12 cellular contexts compared by ENCODE assay signal in genomic region chr7:27917774-27918314, GRCh38.
DNase-seq lines count a peak whose midpoint lies in the region; ATAC-seq, FAIRE-seq and TF ChIP-seq lines count a peak whose summit lies in the region.
"Had no signal": no experiment of that assay in that cellular context is flagged by ENCODE, and none has a peak within 500 bp of the region (broad histone marks: within the 10 kb centered on the region; RNA-seq: fewer than 3 reads in every experiment).

No MANE protein-coding gene starts in this region.

- H3K4me3 Mint-ChIP-seq in activated CD4-positive, alpha-beta memory T cell treated with anti-CD3 and anti-CD28 coated beads, Interleukin-2, amount 10 ng/mL, durations not matched to agents 7 days and 5 days: no peak overlapping the region
- H3K4me3 Mint-ChIP-seq: immature natural killer cell; stimulated activated naive CD8-positive, alpha-beta T cell treated with anti-CD3 and anti-CD28 coated beads, Interleukin-15, Interleukin-2, amounts not matched to agents 100 ng/mL and 50 ng/mL, for 24 hours; T-helper 1 cell treated with Interleukin-12 subunit alpha and Interleukin-12 subunit beta and Interleukin-4 antibody, amounts not matched to agents 30 μg/mL and 1 μg/mL, for 36 hours had no signal

- H3K4me1 ChIP-seq in OCI-LY1 (ENCODE audit: insufficient read depth, low read length, severe bottlenecking): peaks cover 75% of the 10 kb centered on the region

- H3F3A ChIP-seq in OCI-LY1 (ENCODE audit: insufficient read depth, low read length): no peaks in the 10 kb centered on the region

- peak overlapping the region; percentile 23 for H3K9ac ChIP-seq in OCI-LY1 (ENCODE audit: low read length)
- H3K9ac ChIP-seq: KMS-11 had no signal

- DNase-seq in DMS79 treated with DMSO at 0.1 percent for 48 hours (lab: John Stamatoyannopoulos, UW) (peak; percentile 82), bronchial epithelial cell (ENCODE audit: low read depth) (peak; percentile 82), myocyte (ENCODE audit: low read depth) (peak; percentile 30), mesenteric fat pad (ENCODE audit: low spot score) (no peak), LoVo (ENCODE audit: low spot score) (no peak)
- no peak for DNase-seq in activated CD4-positive, alpha-beta memory T cell treated with anti-CD3 and anti-CD28 coated beads, Interleukin-2, amount 10 ng/mL, durations not matched to agents 7 days and 5 days
- DNase-seq: immature natural killer cell had no signal

- H3K27me3 Mint-ChIP-seq in activated CD4-positive, alpha-beta memory T cell treated with anti-CD3 and anti-CD28 coated beads, Interleukin-2, amount 10 ng/mL, durations not matched to agents 7 days and 5 days: no peaks in the 10 kb centered on the region
- H3K27me3 Mint-ChIP-seq: stimulated activated naive CD8-positive, alpha-beta T cell treated with anti-CD3 and anti-CD28 coated beads, Interleukin-15, Interleukin-2, amounts not matched to agents 100 ng/mL and 50 ng/mL, for 24 hours had no signal

- no peaks in the 10 kb centered on the region for H3K36me3 Mint-ChIP-seq in activated CD4-positive, alpha-beta memory T cell treated with anti-CD3 and anti-CD28 coated beads, Interleukin-2, amount 10 ng/mL, durations not matched to agents 7 days and 5 days (ENCODE audit: low read depth)

- TF ChIP-seq CTCF in OCI-LY1 (IDR thresholded peaks at IDR 0.05; ENCODE audit: low read length) (no peak), bronchial epithelial cell (IDR thresholded peaks at IDR 0.05; ENCODE audit: insufficient read depth, low read length, severe bottlenecking) (no peak)

- FAIRE-seq in bronchial epithelial cell (lab: Jason Lieb, UNC): no peak

- H3K9me3 Mint-ChIP-seq in activated CD4-positive, alpha-beta memory T cell treated with anti-CD3 and anti-CD28 coated beads, Interleukin-2, amount 10 ng/mL, durations not matched to agents 7 days and 5 days: no peaks in the 10 kb centered on the region
- H3K9me3 Mint-ChIP-seq: immature natural killer cell; stimulated activated naive CD8-positive, alpha-beta T cell treated with anti-CD3 and anti-CD28 coated beads, Interleukin-15, Interleukin-2, amounts not matched to agents 100 ng/mL and 50 ng/mL, for 24 hours; T-helper 1 cell treated with Interleukin-12 subunit alpha and Interleukin-12 subunit beta and Interleukin-4 antibody, amounts not matched to agents 30 μg/mL and 1 μg/mL, for 36 hours had no signal

- no peak overlapping the region for H3K27ac Mint-ChIP-seq in activated CD4-positive, alpha-beta memory T cell treated with anti-CD3 and anti-CD28 coated beads, Interleukin-2, amount 10 ng/mL, durations not matched to agents 7 days and 5 days
- H3K27ac Mint-ChIP-seq: stimulated activated naive CD8-positive, alpha-beta T cell treated with anti-CD3 and anti-CD28 coated beads, Interleukin-15, Interleukin-2, amounts not matched to agents 100 ng/mL and 50 ng/mL, for 24 hours; T-helper 1 cell treated with Interleukin-12 subunit alpha and Interleukin-12 subunit beta and Interleukin-4 antibody, amounts not matched to agents 30 μg/mL and 1 μg/mL, for 36 hours had no signal

- peak overlapping the region; percentile 24; the same call in 1 of the 2 replicates for H3K4me2 ChIP-seq in OCI-LY1 (ENCODE audit: low read length)
- H3K4me2 ChIP-seq: KMS-11 had no signal

- no peaks in the 10 kb centered on the region for H3K9me2 ChIP-seq in OCI-LY1 (ENCODE audit: low read depth, low read length)

- H3K79me2 ChIP-seq in OCI-LY1 (ENCODE audit: insufficient read depth, low read length): no peaks in the 10 kb centered on the region

- POLR2A ChIA-PET in activated CD4-positive, alpha-beta memory T cell treated with anti-CD3 and anti-CD28 coated beads, Interleukin-2, amount 10 ng/mL, durations not matched to agents 7 days and 5 days (lab: Charles Lee): no interaction called here

- H3K9me3 ChIP-seq in OCI-LY1 (ENCODE audit: low read length): no peaks in the 10 kb centered on the region

- no peak for ATAC-seq in HG02759 (IDR thresholded peaks at IDR 0.05; ENCODE audit: unreplicated experiment)

- H3K27me3 ChIP-seq in OCI-LY1 (ENCODE audit: insufficient read depth, low read length): no peaks in the 10 kb centered on the region
- H3K27me3 ChIP-seq in bronchial epithelial cell (ENCODE audit: control insufficient read depth, insufficient read depth, low read length): no peaks in the 10 kb centered on the region

- no peaks in the 10 kb centered on the region for H3K36me3 ChIP-seq in OCI-LY1 (ENCODE audit: insufficient read depth, low read length)
- H3K36me3 ChIP-seq in bronchial epithelial cell (ENCODE audit: control insufficient read depth, insufficient read depth, low read length): no peaks in the 10 kb centered on the region

- no peaks in the 10 kb centered on the region for H4K20me1 ChIP-seq in OCI-LY1 (ENCODE audit: insufficient read depth, low read length)

- H3K27ac ChIP-seq in OCI-LY1 (ENCODE audit: low read depth, low read length, poor library complexity, severe bottlenecking): peak overlapping the region; percentile 95
- H3K27ac ChIP-seq: KMS-11 had no signal

- CTCF ChIA-PET in activated CD4-positive, alpha-beta memory T cell treated with anti-CD3 and anti-CD28 coated beads, Interleukin-2, amount 10 ng/mL, durations not matched to agents 7 days and 5 days (lab: Charles Lee): interaction anchor here (0.8 to 2.0 kb wide), 4 partner anchors 9 to 722 kb away, joined by 3 to 4 read pairs (median 4); no protein-coding TSS in a partner anchor

- H3K4me3 ChIP-seq in OCI-LY1 (ENCODE audit: low read depth, low read length, poor library complexity, severe bottlenecking): no peak overlapping the region
- H3K4me3 ChIP-seq in bronchial epithelial cell (ENCODE audit: low read depth, low read length): no peak overlapping the region

- no peak overlapping the region for H2AFZ ChIP-seq in OCI-LY1 (ENCODE audit: low read length)

- H3K4me1 Mint-ChIP-seq in activated CD4-positive, alpha-beta memory T cell treated with anti-CD3 and anti-CD28 coated beads, Interleukin-2, amount 10 ng/mL, durations not matched to agents 7 days and 5 days: no peaks in the 10 kb centered on the region

Comparison
In these comparisons a context has a peak if more than half of its experiments do, and no peak if none do; other contexts are left out.
1. DNase-seq: peak in DMS79 treated with DMSO at 0.1 percent for 48 hours (single experiment), bronchial epithelial cell (single experiment) and myocyte (single experiment); none in mesenteric fat pad (single experiment), LoVo (single experiment) and activated CD4-positive, alpha-beta memory T cell treated with anti-CD3 and anti-CD28 coated beads, Interleukin-2, amount 10 ng/mL, durations not matched to agents 7 days and 5 days (single experiment).